Comparison of ENCODE assay signal across 16 cellular contexts in genomic region chr6:18213439-18213838, GRCh38.
"Had no signal": no experiment of that assay in that cellular context is flagged by ENCODE, and none has a peak within 500 bp of the region (broad histone marks: within the 10 kb centered on the region; RNA-seq: fewer than 3 reads in every experiment).

No MANE protein-coding gene starts in this region.

- H3K27me3 ChIP-seq: foreskin keratinocyte had no signal

- H3K27ac Mint-ChIP-seq: activated B cell treated with CpG ODN at 0.5 μM for 24 hours, brain, progenitor cell of endocrine pancreas had no signal

- H3K4me1 ChIP-seq: foreskin keratinocyte, lower lobe of right lung had no signal

- H3K4me1 Mint-ChIP-seq: brain had no signal

- H3K9me3 ChIP-seq: lower lobe of right lung had no signal

- H3K27me3 Mint-ChIP-seq: activated B cell treated with CpG ODN at 0.5 μM for 24 hours; activated naive CD4-positive, alpha-beta T cell treated with anti-CD3 and anti-CD28 coated beads, Interleukin-2, amount 50 U/mL, for 24 hours; brain; naive B cell; progenitor cell of endocrine pancreas had no signal

- H3K27ac ChIP-seq: foreskin keratinocyte, lower lobe of right lung, SK-N-MC had no signal

- H3K4me3 ChIP-seq: lower lobe of right lung, SK-N-MC had no signal

- DNase-seq: activated B cell treated with CpG ODN at 0.5 μM for 24 hours; activated CD4-positive, alpha-beta T cell treated with anti-CD3 and anti-CD28 coated beads, Interleukin-2, amount 50 U/mL, for 1 hour; amygdala; foreskin keratinocyte; head of caudate nucleus; left cardiac atrium; lower lobe of right lung; midbrain; naive B cell; stimulated activated naive CD8-positive, alpha-beta T cell treated with anti-CD3 and anti-CD28 coated beads, Interleukin-15, Interleukin-2, amounts not matched to agents 100 U/mL and 50 U/mL, for 24 hours had no signal

- H3K4me3 Mint-ChIP-seq: activated B cell treated with CpG ODN at 0.5 μM for 24 hours; activated naive CD4-positive, alpha-beta T cell treated with anti-CD3 and anti-CD28 coated beads, Interleukin-2, amount 50 U/mL, for 24 hours; brain had no signal

- H3K9me3 Mint-ChIP-seq: activated B cell treated with CpG ODN at 0.5 μM for 24 hours; activated naive CD4-positive, alpha-beta T cell treated with anti-CD3 and anti-CD28 coated beads, Interleukin-2, amount 50 U/mL, for 24 hours; activated T-helper 2 cell treated with anti-CD3 and anti-CD28 coated beads, Interferon-gamma antibody, Interleukin-2, Interleukin-4, amounts not matched to agents 10 μg/mL and 5 μg/mL and 100 μg/mL, durations not matched to agents 14 hours and 24 hours and 36 hours; brain; naive B cell had no signal

- ATAC-seq: foreskin keratinocyte; left cardiac atrium; lower lobe of right lung; sciatic nerve; stimulated activated naive CD8-positive, alpha-beta T cell treated with anti-CD3 and anti-CD28 coated beads, Interleukin-15, Interleukin-2, amounts not matched to agents 100 U/mL and 50 U/mL, for 24 hours had no signal
